Comparison of ENCODE assay signal across 8 cellular contexts in genomic region chr9:100427366-100428263, GRCh38. TPM values are rescaled to one million over a fixed set of nuclear protein-coding genes. Genes with fewer than 3 reads are reported as not detected.
DNase-seq lines count a peak whose midpoint lies in the region; ATAC-seq lines count a peak whose summit lies in the region.

No MANE protein-coding gene starts in this region.

- H3K4me1 ChIP-seq in skeletal muscle satellite cell (ENCODE audit: control insufficient read depth, insufficient read depth, low read length): peaks cover 41% of the 10 kb centered on the region

- H3K4me1 Mint-ChIP-seq in immature natural killer cell: peaks cover 17 to 34% of the 10 kb centered on the region in 2 donors

- ATAC-seq in GM21447 (IDR thresholded peaks at IDR 0.05; ENCODE audit: unreplicated experiment): peak; percentile 50

- H3K36me3 Mint-ChIP-seq in immature natural killer cell: peaks cover 0 to 9% (median 0%) of the 10 kb centered on the region in 3 donors

- peak overlapping the region; percentile 64 to 84 (median 76) for H3K4me3 Mint-ChIP-seq in immature natural killer cell

- no peaks in the 10 kb centered on the region for H3K9me3 Mint-ChIP-seq in immature natural killer cell

- H3K9ac ChIP-seq in SK-N-MC (ENCODE audit: insufficient read length): peak overlapping the region; percentile 75
- peak overlapping the region; percentile 95 for H3K9ac ChIP-seq in skeletal muscle satellite cell (ENCODE audit: low read depth, low read length)

- peak overlapping the region; percentile 9 to 81 (median 49) for H3K27ac Mint-ChIP-seq in immature natural killer cell

- peak overlapping the region; percentile 90 for H3K4me3 ChIP-seq in SK-N-MC
- H3K4me3 ChIP-seq in skeletal muscle satellite cell (ENCODE audit: low read length): peak overlapping the region; percentile 90

- in situ Hi-C loops in Caki2 (cut with HindIII; ENCODE audit: low pct_unique_long_range_greater_than_20kb, low sequenced_read_pairs): no loop called here

- H3K36me3 ChIP-seq in SK-N-MC (ENCODE audit: insufficient read depth, low read length) (no peaks in the 10 kb centered on the region), skeletal muscle satellite cell (ENCODE audit: insufficient read depth, low read length) (peaks cover 4% of the 10 kb centered on the region)

- peaks cover 2 to 5% (median 3%) of the 10 kb centered on the region in 3 donors for H3K27me3 Mint-ChIP-seq in immature natural killer cell (ENCODE audit: low read depth in 3 of 3)

- H3K4me2 ChIP-seq in skeletal muscle satellite cell (ENCODE audit: low read length): peak overlapping the region; percentile 88

- H3K27me3 ChIP-seq in skeletal muscle satellite cell (ENCODE audit: control insufficient read depth, insufficient read depth, low read length): no peaks in the 10 kb centered on the region

- H3K9me3 ChIP-seq in SK-N-MC (ENCODE audit: low read depth, low read length) (no peaks in the 10 kb centered on the region), skeletal muscle satellite cell (replicated peaks; ENCODE audit: low read length) (no peaks in the 10 kb centered on the region)

- DNase-seq in Caki2 (ENCODE audit: low read depth) (peak; percentile 70), HT1080 (ENCODE audit: low read depth) (peak; percentile 70), SK-N-MC (ENCODE audit: low read depth, low spot score) (no peak), caudate nucleus (lab: John Stamatoyannopoulos, UW) (peak in 52 of 61 donors; percentile 13 to 76 (median 48)), immature natural killer cell (no peak), KG1 (lab: John Stamatoyannopoulos, UW) (no peak)

- H3K27ac ChIP-seq in SK-N-MC (peak overlapping the region; percentile 64; the same call in 1 of the 2 replicates), caudate nucleus (ENCODE audit: low read depth, low read length) (peak overlapping the region; percentile 24)

RNA-seq across cellular contexts. Expression of gene MSANTD3, which starts 0.7 kb away (rescaled TPM):
- 66.6 and 90.2 TPM in 2 replicates for total RNA-seq in Caki2 (2014; rRNA removed; shearing (Covaris generic); ENCODE audit: low replicate concordance)
- 126 TPM in 2 replicates for total RNA-seq in HT1080 (2014; rRNA removed; shearing (Covaris generic))
- polyA plus RNA-seq in HT1080 (2015; cell fraction: cytosol; rRNA removed): 112 and 117 TPM in 2 replicates
- polyA plus RNA-seq in HT1080 (2015; cell fraction: nucleus; rRNA removed): 49.2 and 52.9 TPM in 2 replicates
- 10 to 100 TPM in 1 of 3 donors, 1 to 10 TPM in 2; 3.3 to 10.0 (median 6.6) TPM for polyA plus RNA-seq in immature natural killer cell
- 65.1 and 69.7 TPM in 2 replicates for total RNA-seq in skeletal muscle satellite cell (2012; rRNA removed)

RNA-seq across cellular contexts. Expression of gene TMEFF1, which starts 45.3 kb away (rescaled TPM):
- 3.1 and 27.3 TPM in 2 replicates for total RNA-seq in Caki2 (2014; rRNA removed; shearing (Covaris generic); ENCODE audit: low replicate concordance)
- total RNA-seq in HT1080 (2014; rRNA removed; shearing (Covaris generic)): 0.61 and 1.2 TPM in 2 replicates
- polyA plus RNA-seq in HT1080 (2015; cell fraction: cytosol; rRNA removed): 1.4 and 2.2 TPM in 2 replicates
- polyA plus RNA-seq in HT1080 (2015; cell fraction: nucleus; rRNA removed): 0.13 and 0.74 TPM in 2 replicates
- not detected for polyA plus RNA-seq in immature natural killer cell
- total RNA-seq in skeletal muscle satellite cell (2012; rRNA removed): 0.44 TPM in 1 of 2 replicates, not detected in the other

Comparison
In these comparisons a context has a peak if more than half of its experiments do, and no peak if none do; other contexts are left out.
1. DNase-seq: peak in Caki2 (single experiment), HT1080 (single experiment) and caudate nucleus (52 of 61); none in SK-N-MC (single experiment), immature natural killer cell (0 of 3) and KG1 (single experiment).